In genomic region chr1:204637985-204638356, GRCh38 we compare ENCODE assay signal across 14 cellular contexts. TPM values are rescaled to one million over a fixed set of nuclear protein-coding genes. Genes with fewer than 3 reads are reported as not detected.
DNase-seq lines count a peak whose midpoint lies in the region; FAIRE-seq and TF ChIP-seq lines count a peak whose summit lies in the region.
"Had no signal": no experiment of that assay in that cellular context is flagged by ENCODE, and none has a peak within 500 bp of the region (broad histone marks: within the 10 kb centered on the region; RNA-seq: fewer than 3 reads in every experiment).

No MANE protein-coding gene starts in this region.

- TF ChIP-seq POLR2A in breast epithelium (IDR thresholded peaks at IDR 0.05) (no peak), transverse colon (IDR thresholded peaks at IDR 0.05) (no peak)

- H3K36me3 ChIP-seq in breast epithelium, result no peaks in the 10 kb centered on the region
- no peaks in the 10 kb centered on the region for H3K36me3 ChIP-seq in astrocyte (ENCODE audit: insufficient read depth, low read length)
- H3K36me3 ChIP-seq in transverse colon, result no peaks in the 10 kb centered on the region
- no peaks in the 10 kb centered on the region for H3K36me3 ChIP-seq in CD8-positive, alpha-beta memory T cell (ENCODE audit: insufficient read depth, low read length)

- TF ChIP-seq CTCF in breast epithelium (IDR thresholded peaks at IDR 0.05), result no peak
- TF ChIP-seq CTCF in MCF 10A (IDR thresholded peaks at IDR 0.05; ENCODE audit: unreplicated experiment), result no peak
- TF ChIP-seq CTCF in astrocyte (IDR thresholded peaks at IDR 0.05; ENCODE audit: insufficient read depth, low read depth, low read length), result no peak
- no peak for TF ChIP-seq CTCF in transverse colon (IDR thresholded peaks at IDR 0.05)

- peak overlapping the region; percentile 77 to 89 for H3K27ac ChIP-seq in breast epithelium
- H3K27ac ChIP-seq in astrocyte (ENCODE audit: low read depth, low read length), result no peak overlapping the region
- H3K27ac ChIP-seq in transverse colon, result peak overlapping the region; percentile 37 to 80 (median 59)
- H3K27ac ChIP-seq in CD8-positive, alpha-beta memory T cell (ENCODE audit: low read depth, low read length), result no peak overlapping the region

- H3K9me3 Mint-ChIP-seq in MCF 10A (ENCODE audit: unreplicated experiment), result no peaks in the 10 kb centered on the region
- peaks cover 2% of the 10 kb centered on the region for H3K9me3 Mint-ChIP-seq in astrocyte (ENCODE audit: unreplicated experiment)
- no peaks in the 10 kb centered on the region for H3K9me3 Mint-ChIP-seq in CD8-positive, alpha-beta memory T cell
- H3K9me3 Mint-ChIP-seq: activated naive CD4-positive, alpha-beta T cell treated with anti-CD3 and anti-CD28 coated beads, Interleukin-2, amount 50 U/mL, for 24 hours had no signal

- no TSS peak for BruUV-seq in MCF 10A (replicated peaks; lab: Mats Ljungman, UMichigan)

- H3K9ac ChIP-seq in astrocyte (ENCODE audit: low read length), result no peak overlapping the region

- H3K9me3 ChIP-seq in breast epithelium (no peaks in the 10 kb centered on the region), astrocyte (ENCODE audit: insufficient read depth, low read depth, low read length) (no peaks in the 10 kb centered on the region), transverse colon (no peaks in the 10 kb centered on the region)
- H3K9me3 ChIP-seq in CD8-positive, alpha-beta memory T cell (ENCODE audit: low read length), result no peaks in the 10 kb centered on the region

- H3K79me2 ChIP-seq in astrocyte (ENCODE audit: insufficient read depth, low read length), result no peaks in the 10 kb centered on the region

- intact Hi-C loops in breast epithelium (cut with DNase I; ENCODE audit: low total_unique reads) (no loop called here), MCF 10A (cut with micrococcal nuclease) (no loop called here), transverse colon (cut with DNase I; ENCODE audit: low total_unique reads) (no loop called here)

- H2AFZ ChIP-seq in astrocyte (ENCODE audit: low read depth, low read length), result no peak overlapping the region

- POLR2A ChIA-PET in MCF 10A (lab: Yijun Ruan, JAX), result no interaction called here
- POLR2A ChIA-PET in CD8-positive, alpha-beta memory T cell (lab: Charles Lee), result no interaction called here

- H3K4me2 ChIP-seq in astrocyte (ENCODE audit: low read length), result peak overlapping the region; percentile 11

- H4K20me1 ChIP-seq in astrocyte (ENCODE audit: insufficient read depth, low read length), result no peaks in the 10 kb centered on the region

- in situ Hi-C loops in transverse colon (cut with MboI; ENCODE audit: low pct_ligation_motif_present in 1 of 4, low pct_unique_long_range_greater_than_20kb in 1 of 4, low sequenced_read_pairs in 3 of 4), result no loop called here

- H3K27me3 ChIP-seq in breast epithelium (no peaks in the 10 kb centered on the region), astrocyte (ENCODE audit: insufficient read depth, low read length) (peaks cover 8% of the 10 kb centered on the region), transverse colon (no peaks in the 10 kb centered on the region)
- H3K27me3 ChIP-seq in CD8-positive, alpha-beta memory T cell (ENCODE audit: insufficient read depth, low read length, poor library complexity, severe bottlenecking), result no peaks in the 10 kb centered on the region

- DNase-seq in breast epithelium (ENCODE audit: low spot score in 2 of 2) (peak in 1 of 2 donors; percentile 33), MCF 10A (ENCODE audit: unreplicated experiment) (no peak), astrocyte (ENCODE audit: low read depth) (no peak), medulla oblongata (ENCODE audit: extremely low spot score) (peak; percentile 28), transverse colon (no peak), cerebellar nuclear complex (lab: John Stamatoyannopoulos, UW) (no peak)
- no peak for DNase-seq in activated CD4-positive, CD25-positive, alpha-beta regulatory T cell treated with anti-CD3 and anti-CD28 coated beads, Interleukin-2, amount 50 U/mL, for 72 hours
- DNase-seq in CD8-positive, alpha-beta memory T cell, result no peak
- DNase-seq: KBM-7, occipital lobe had no signal

- H3K4me3 Mint-ChIP-seq in MCF 10A (ENCODE audit: unreplicated experiment) (no peak overlapping the region), astrocyte (ENCODE audit: unreplicated experiment) (no peak overlapping the region)
- H3K4me3 Mint-ChIP-seq in CD8-positive, alpha-beta memory T cell, result no peak overlapping the region
- H3K4me3 Mint-ChIP-seq: activated naive CD4-positive, alpha-beta T cell treated with anti-CD3 and anti-CD28 coated beads, Interleukin-2, amount 50 U/mL, for 24 hours had no signal

- H3K4me1 Mint-ChIP-seq in MCF 10A (ENCODE audit: insufficient read depth, unreplicated experiment) (no peaks in the 10 kb centered on the region), astrocyte (ENCODE audit: low read depth, unreplicated experiment) (peaks cover 4% of the 10 kb centered on the region)
- H3K4me1 Mint-ChIP-seq in CD8-positive, alpha-beta memory T cell, result no peaks in the 10 kb centered on the region
- H3K4me1 Mint-ChIP-seq: activated naive CD4-positive, alpha-beta T cell treated with anti-CD3 and anti-CD28 coated beads, Interleukin-2, amount 50 U/mL, for 24 hours had no signal

- H3K36me3 Mint-ChIP-seq in MCF 10A (ENCODE audit: insufficient read depth, unreplicated experiment) (no peaks in the 10 kb centered on the region), astrocyte (ENCODE audit: low read depth, unreplicated experiment) (peaks cover 2% of the 10 kb centered on the region)
- no peaks in the 10 kb centered on the region for H3K36me3 Mint-ChIP-seq in CD8-positive, alpha-beta memory T cell
- H3K36me3 Mint-ChIP-seq: activated naive CD4-positive, alpha-beta T cell treated with anti-CD3 and anti-CD28 coated beads, Interleukin-2, amount 50 U/mL, for 24 hours had no signal

- H3K27ac Mint-ChIP-seq in MCF 10A (ENCODE audit: low read depth, unreplicated experiment) (no peak overlapping the region), astrocyte (ENCODE audit: unreplicated experiment) (no peak overlapping the region)
- no peak overlapping the region for H3K27ac Mint-ChIP-seq in CD8-positive, alpha-beta memory T cell
- H3K27ac Mint-ChIP-seq: activated naive CD4-positive, alpha-beta T cell treated with anti-CD3 and anti-CD28 coated beads, Interleukin-2, amount 50 U/mL, for 24 hours had no signal

- H3K4me1 ChIP-seq in breast epithelium (no peaks in the 10 kb centered on the region), astrocyte (ENCODE audit: insufficient read depth, low read length) (peaks cover 2% of the 10 kb centered on the region), transverse colon (peaks cover 0 to 6% (median 1%) of the 10 kb centered on the region in 4 donors)
- no peaks in the 10 kb centered on the region for H3K4me1 ChIP-seq in CD8-positive, alpha-beta memory T cell (ENCODE audit: insufficient read depth, low read length)

- no peak for TF ChIP-seq EP300 in transverse colon (IDR thresholded peaks at IDR 0.05; ENCODE audit: low read depth)

- WGBS in transverse colon (ENCODE audit: low coverage in 1 of 2), 2 donors, result 62% methylated on average over 12 of the region's 12 CpGs; no CpG with 5 or more reads in 1 of the 2 donors

- no peak for FAIRE-seq in astrocyte (lab: Jason Lieb, UNC)
- FAIRE-seq: colon had no signal

- H3K27me3 Mint-ChIP-seq in MCF 10A (ENCODE audit: insufficient read depth, unreplicated experiment) (peaks cover 53% of the 10 kb centered on the region), astrocyte (ENCODE audit: low read depth, unreplicated experiment) (peaks cover 26% of the 10 kb centered on the region)
- peaks cover 11 to 38% of the 10 kb centered on the region in 2 donors for H3K27me3 Mint-ChIP-seq in CD8-positive, alpha-beta memory T cell
- H3K27me3 Mint-ChIP-seq: activated naive CD4-positive, alpha-beta T cell treated with anti-CD3 and anti-CD28 coated beads, Interleukin-2, amount 50 U/mL, for 24 hours had no signal

- CTCF ChIA-PET in MCF 10A (lab: Yijun Ruan, JAX), result interaction anchor here (0.7 to 1.0 kb wide), 2 partner anchors 123 to 169 kb away, joined by 4 to 5 read pairs; no protein-coding TSS in a partner anchor
- CTCF ChIA-PET in CD8-positive, alpha-beta memory T cell (lab: Charles Lee), result no interaction called here

- peak overlapping the region in 2 of 3 donors; percentile 18 to 40 for H3K4me3 ChIP-seq in breast epithelium
- H3K4me3 ChIP-seq in astrocyte (ENCODE audit: insufficient read depth, low read depth, low read length), result no peak overlapping the region
- no peak overlapping the region for H3K4me3 ChIP-seq in transverse colon
- H3K4me3 ChIP-seq in CD8-positive, alpha-beta memory T cell (ENCODE audit: low read length), result no peak overlapping the region

RNA-seq across cellular contexts. Expression of gene LRRN2, which starts 47.6 kb away (rescaled TPM):
- total RNA-seq in breast epithelium (1 to 10 TPM in 2 of 3 donors, under 1 TPM in 1; 0.32 to 2.5 (median 2.0) TPM), MCF 10A (2022) (not detected in 2 replicates), astrocyte (4.9 and 5.9 TPM in 2 replicates), transverse colon (10 to 100 TPM in 3 of 4 donors, 1 to 10 TPM in 1; 2.0 to 32.9 (median 23.8) TPM)
- not detected for total RNA-seq in CD8-positive, alpha-beta memory T cell
- polyA plus RNA-seq in CD8-positive, alpha-beta memory T cell, result not detected
- total RNA-seq: RPMI7951 had no signal
- polyA plus RNA-seq: AG04450 had no signal

Comparison
In these comparisons a context has a peak if more than half of its experiments do, and no peak if none do; other contexts are left out.
1. H3K27ac ChIP-seq: peak in breast epithelium (2 of 2) and transverse colon (4 of 4); none in astrocyte (single experiment) and CD8-positive, alpha-beta memory T cell (single experiment).
2. H3K4me3 ChIP-seq: peak in breast epithelium (2 of 3); none in astrocyte (single experiment), transverse colon (0 of 4) and CD8-positive, alpha-beta memory T cell (single experiment).